ENCODE assay signal across 1 cellular context in genomic region chr16:88345943-88346560, GRCh38.
TF ChIP-seq lines count a peak whose summit lies in the region.

No MANE protein-coding gene starts in this region.

TF ChIP-seq in IMR-90, 13 proteins besides CTCF, POLR2A, EP300 and RAD21:
- TF ChIP-seq MXI1 (IDR thresholded peaks at IDR 0.05; ENCODE audit: borderline replicate concordance, low read depth, low read length): no peak
- TF ChIP-seq CEBPB (IDR thresholded peaks at IDR 0.05; ENCODE audit: low read depth, low read length): no peak
- no peak for TF ChIP-seq BHLHE40 (IDR thresholded peaks at IDR 0.05; ENCODE audit: low read depth, low read length)
- no peak for TF ChIP-seq NFE2L2 (IDR thresholded peaks at IDR 0.05; ENCODE audit: low read depth, low read length)
TF ChIP-seq in IMR-90: peak in this region for 0.
